Comparison of ENCODE assay signal across 1 cellular context in genomic region chr1:174159253-174160108, GRCh38.
TF ChIP-seq lines count a peak whose summit lies in the region.

TSS of gene RABGAP1L (plus strand) at chr1:174159520.

TF ChIP-seq in HepG2, 621 proteins besides CTCF, POLR2A, EP300 and RAD21 (continued from another document):
- TF ChIP-seq ZNF407 (CRISPR knock-in tag; IDR thresholded peaks at IDR 0.05; ENCODE audit: not compliant biosample characterization) (peak; percentile 81), GMEB1 (CRISPR knock-in tag; IDR thresholded peaks at IDR 0.05; ENCODE audit: borderline replicate concordance) (peak; percentile 88), KDM5B (CRISPR knock-in tag; IDR thresholded peaks at IDR 0.05; ENCODE audit: borderline replicate concordance) (peak; percentile 31; the same call in 1 of the 2 replicates), TAF1 (CRISPR knock-in tag; IDR thresholded peaks at IDR 0.05) (peak; percentile 79), DRAP1 (CRISPR knock-in tag; IDR thresholded peaks at IDR 0.05) (peak; percentile 71; the same call in 1 of the 2 replicates), RBAK (CRISPR knock-in tag; IDR thresholded peaks at IDR 0.05) (no peak), YY1 (IDR thresholded peaks at IDR 0.05; ENCODE audit: insufficient read depth, insufficient replicate concordance, low read depth, low read length) (peak; percentile 34), HES4 (CRISPR knock-in tag; IDR thresholded peaks at IDR 0.05; ENCODE audit: borderline replicate concordance) (peak; percentile 22; the same call in 1 of the 2 replicates), ARID5B (CRISPR knock-in tag; IDR thresholded peaks at IDR 0.05) (peak; percentile 36), HNF4G (IDR thresholded peaks at IDR 0.05; ENCODE audit: borderline replicate concordance, low read depth, low read length) (no peak), HNF4G (CRISPR knock-in tag; IDR thresholded peaks at IDR 0.05; ENCODE audit: borderline replicate concordance, low read depth) (0 out of 2 replicates have a peak, but pooled peaks have one; percentile 10), ZNF562 (CRISPR knock-in tag; IDR thresholded peaks at IDR 0.05; ENCODE audit: borderline replicate concordance) (no peak), THAP7 (CRISPR knock-in tag; IDR thresholded peaks at IDR 0.05) (no peak; the same call in 1 of the 2 replicates), ZSCAN9 (CRISPR knock-in tag; IDR thresholded peaks at IDR 0.05; ENCODE audit: borderline replicate concordance) (0 out of 2 replicates have a peak, but pooled peaks have one; percentile 16), PATZ1 (CRISPR knock-in tag; IDR thresholded peaks at IDR 0.05) (peak; percentile 59)
